Comparison of ENCODE assay signal across 1 cellular context in genomic region chr2:61176755-61177726, GRCh38.
TF ChIP-seq lines count a peak whose summit lies in the region.

No MANE protein-coding gene starts in this region.

TF ChIP-seq in K562, 482 proteins besides CTCF, POLR2A, EP300 and RAD21 (continued from another document and continues in another):
- no peak for TF ChIP-seq RERE (CRISPR knock-in tag; IDR thresholded peaks at IDR 0.05; ENCODE audit: borderline replicate concordance)
- TF ChIP-seq LEF1 (IDR thresholded peaks at IDR 0.05), result 0 out of 2 replicates have a peak, but pooled peaks have one; percentile 42
- TF ChIP-seq ETS1 (conservative IDR thresholded peaks at IDR 0.05; ENCODE audit: control insufficient read depth, low read depth, low read length), result peak; percentile 80; the same call in 1 of the 2 replicates
- peak; percentile 54; the same call in 1 of the 2 replicates for TF ChIP-seq ZBTB2 (IDR thresholded peaks at IDR 0.05)
- no peak for TF ChIP-seq IRF2 (CRISPR knock-in tag; IDR thresholded peaks at IDR 0.05)
- TF ChIP-seq ZNF280B (CRISPR knock-in tag; IDR thresholded peaks at IDR 0.05), result no peak
- no peak for TF ChIP-seq PHB (CRISPR knock-in tag; IDR thresholded peaks at IDR 0.05)
- no peak for TF ChIP-seq PRMT5 (CRISPR knock-in tag; IDR thresholded peaks at IDR 0.05)
- TF ChIP-seq NFATC3 (IDR thresholded peaks at IDR 0.05), result no peak
- TF ChIP-seq BRCA1 (IDR thresholded peaks at IDR 0.05), result no peak
- TF ChIP-seq BRCA1 (CRISPR knock-in tag; IDR thresholded peaks at IDR 0.05), result no peak
- TF ChIP-seq TCF15 (CRISPR knock-in tag; IDR thresholded peaks at IDR 0.05), result no peak
- no peak for TF ChIP-seq ZNF311 (CRISPR knock-in tag; IDR thresholded peaks at IDR 0.05)
- TF ChIP-seq ZNF586 (CRISPR knock-in tag; conservative IDR thresholded peaks at IDR 0.05), result no peak
- TF ChIP-seq THAP7 (CRISPR knock-in tag; IDR thresholded peaks at IDR 0.05), result no peak
- TF ChIP-seq ZNF239 (CRISPR knock-in tag; IDR thresholded peaks at IDR 0.05), result no peak
- TF ChIP-seq ELF4 (CRISPR knock-in tag; IDR thresholded peaks at IDR 0.05), result no peak
- TF ChIP-seq NBN (IDR thresholded peaks at IDR 0.05; ENCODE audit: low read depth), result peak; percentile 85
- TF ChIP-seq CEBPB (tag; IDR thresholded peaks at IDR 0.05), result no peak
- no peak for TF ChIP-seq MEF2A (IDR thresholded peaks at IDR 0.05; ENCODE audit: control insufficient read depth, low read depth, low read length)
- TF ChIP-seq CBFB (CRISPR knock-in tag; IDR thresholded peaks at IDR 0.05), result peak; percentile 90; the same call in 1 of the 2 replicates
- TF ChIP-seq ZNF644 (tag; IDR thresholded peaks at IDR 0.05; ENCODE audit: low read depth), result no peak; the same call in 1 of the 2 replicates
- TF ChIP-seq SNAPC5 (CRISPR knock-in tag; IDR thresholded peaks at IDR 0.05), result no peak
- TF ChIP-seq TGIF2 (CRISPR knock-in tag; IDR thresholded peaks at IDR 0.05), result no peak
- peak; percentile 45; the same call in 1 of the 2 replicates for TF ChIP-seq GMEB1 (CRISPR knock-in tag; IDR thresholded peaks at IDR 0.05)
- TF ChIP-seq CHD7 (IDR thresholded peaks at IDR 0.05; ENCODE audit: low read depth, low read length), result no peak
- TF ChIP-seq HMG20B (CRISPR knock-in tag; IDR thresholded peaks at IDR 0.05), result no peak
- TF ChIP-seq ILK (tag; IDR thresholded peaks at IDR 0.05; ENCODE audit: borderline replicate concordance, low read depth), result no peak
- no peak for TF ChIP-seq BDP1 (IDR thresholded peaks at IDR 0.05; ENCODE audit: insufficient read depth, insufficient read length)
- TF ChIP-seq TRIM24 (IDR thresholded peaks at IDR 0.05), result 0 out of 4 replicates have a peak, but pooled peaks of 1 of the 2 experiments have one; percentile 57
- peak in 1 of 2 experiments; percentile 51; a peak in 1 of 4 replicates for TF ChIP-seq TEAD1 (CRISPR knock-in tag; IDR thresholded peaks at IDR 0.05)
- TF ChIP-seq E2F1 (CRISPR knock-in tag; IDR thresholded peaks at IDR 0.05), result peak; percentile 54; the same call in 1 of the 2 replicates
